1 cellular context compared by ENCODE assay signal in the genomic region with DNA sequence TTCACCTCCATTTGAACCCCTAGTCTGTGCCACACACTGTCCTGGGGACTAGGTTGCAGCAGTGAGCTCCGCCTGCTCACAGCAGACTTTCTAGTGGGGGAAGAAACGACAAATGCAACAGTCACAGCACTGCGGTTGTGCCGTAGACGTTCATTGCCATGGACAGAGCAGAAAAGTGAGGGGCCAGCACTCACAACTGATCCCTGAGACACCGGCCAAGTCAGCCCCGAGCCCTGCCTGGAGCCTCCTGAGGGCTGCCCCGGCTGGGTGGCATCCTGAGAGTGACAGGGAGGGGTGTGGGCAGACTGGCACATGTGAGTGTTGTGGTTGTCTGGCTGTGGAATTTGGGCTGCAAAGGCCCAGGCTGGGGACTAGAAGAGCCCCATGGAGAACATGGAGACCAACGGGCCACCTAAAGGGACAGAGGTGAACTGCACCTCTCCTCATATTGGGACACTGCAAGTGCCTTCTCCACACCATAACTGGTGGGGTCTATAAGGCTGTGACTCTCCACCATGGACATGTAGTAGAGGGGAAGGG.
TF ChIP-seq lines count a peak whose summit lies in the region.

No MANE protein-coding gene starts in this region.

TF ChIP-seq in H1, 55 proteins besides CTCF, POLR2A, EP300 and RAD21:
- TF ChIP-seq NANOG (IDR thresholded peaks at IDR 0.05; ENCODE audit: insufficient read depth, low read depth, low read length, poor library complexity, severe bottlenecking): no peak
- no peak for TF ChIP-seq BACH1 (IDR thresholded peaks at IDR 0.05; ENCODE audit: low read length)
- TF ChIP-seq, protein P1, sequence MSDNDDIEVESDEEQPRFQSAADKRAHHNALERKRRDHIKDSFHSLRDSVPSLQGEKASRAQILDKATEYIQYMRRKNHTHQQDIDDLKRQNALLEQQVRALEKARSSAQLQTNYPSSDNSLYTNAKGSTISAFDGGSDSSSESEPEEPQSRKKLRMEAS (IDR thresholded peaks at IDR 0.05): no peak
